24 cellular contexts compared by ENCODE assay signal in genomic region chr9:3777137-3777536, GRCh38.
"Had no signal": no experiment of that assay in that cellular context is flagged by ENCODE, and none has a peak within 500 bp of the region (broad histone marks: within the 10 kb centered on the region; RNA-seq: fewer than 3 reads in every experiment).

No MANE protein-coding gene starts in this region.

- H3K9me3 Mint-ChIP-seq: activated CD4-positive, alpha-beta memory T cell treated with anti-CD3 and anti-CD28 coated beads, Interleukin-2, amount 10 ng/mL, durations not matched to agents 7 days and 5 days; activated CD4-positive, alpha-beta T cell treated with anti-CD3 and anti-CD28 coated beads, Interleukin-2, amount 10 ng/mL, durations not matched to agents 24 days and 14 days; activated T-cell treated with anti-CD3 and anti-CD28 coated beads, Interleukin-2, amount 50 U/mL, for 72 hours; dendritic cell treated with granulocyte-macrophage colony-stimulating factor and Interleukin-4, amounts not matched to agents 40 ng/mL and 50 ng/mL, for 4 days; memory B cell; nephron; stimulated activated naive CD8-positive, alpha-beta T cell treated with anti-CD3 and anti-CD28 coated beads, Interleukin-15, amount 100 ng/mL, for 72 hours had no signal

- DNase-seq: activated CD4-positive, alpha-beta memory T cell treated with anti-CD3 and anti-CD28 coated beads, Interleukin-2, amount 10 ng/mL, durations not matched to agents 7 days and 5 days; activated CD4-positive, alpha-beta T cell treated with anti-CD3 and anti-CD28 coated beads, Interleukin-2, amount 10 ng/mL, durations not matched to agents 24 days and 14 days; activated effector memory CD4-positive, alpha-beta T cell treated with Interleukin-2 at 50 U/mL for 16 hours; activated naive CD4-positive, alpha-beta T cell treated with anti-CD3 and anti-CD28 coated beads, Interleukin-2, amount 50 U/mL, for 16 hours; activated T-cell treated with anti-CD3 and anti-CD28 coated beads, Interleukin-2, amount 50 U/mL, for 72 hours; anterior cingulate cortex; body of pancreas; caudate nucleus; effector CD4-positive, alpha-beta T cell; erythroblast; foreskin keratinocyte; left cardiac atrium; ovary; right cardiac atrium; stimulated activated CD4-positive, alpha-beta T cell treated with anti-CD3 and anti-CD28 coated beads, Interleukin-12 subunit alpha, Interleukin-12 subunit beta, amount 100 ng/mL, for 4 hours; stimulated activated naive CD8-positive, alpha-beta T cell treated with anti-CD3 and anti-CD28 coated beads, Interleukin-15, amount 100 ng/mL, for 72 hours; T-helper 2 cell; tibial artery had no signal

- H3K4me3 Mint-ChIP-seq: activated CD4-positive, alpha-beta memory T cell treated with anti-CD3 and anti-CD28 coated beads, Interleukin-2, amount 10 ng/mL, durations not matched to agents 7 days and 5 days; activated CD4-positive, alpha-beta T cell treated with anti-CD3 and anti-CD28 coated beads, Interleukin-2, amount 10 ng/mL, durations not matched to agents 24 days and 14 days; activated T-cell treated with anti-CD3 and anti-CD28 coated beads, Interleukin-2, amount 50 U/mL, for 72 hours; dendritic cell treated with granulocyte-macrophage colony-stimulating factor and Interleukin-4, amounts not matched to agents 40 ng/mL and 50 ng/mL, for 4 days; memory B cell; nephron; stimulated activated naive CD8-positive, alpha-beta T cell treated with anti-CD3 and anti-CD28 coated beads, Interleukin-15, amount 100 ng/mL, for 72 hours had no signal

- H3K27ac Mint-ChIP-seq: activated CD4-positive, alpha-beta memory T cell treated with anti-CD3 and anti-CD28 coated beads, Interleukin-2, amount 10 ng/mL, durations not matched to agents 7 days and 5 days; activated CD4-positive, alpha-beta T cell treated with anti-CD3 and anti-CD28 coated beads, Interleukin-2, amount 10 ng/mL, durations not matched to agents 24 days and 14 days; dendritic cell treated with granulocyte-macrophage colony-stimulating factor and Interleukin-4, amounts not matched to agents 40 ng/mL and 50 ng/mL, for 4 days; memory B cell; nephron; stimulated activated naive CD8-positive, alpha-beta T cell treated with anti-CD3 and anti-CD28 coated beads, Interleukin-15, amount 100 ng/mL, for 72 hours had no signal

- H3K36me3 ChIP-seq: neutrophil, ovary, tibial artery had no signal

- FAIRE-seq: endometrium had no signal

- H3K36me3 Mint-ChIP-seq: memory B cell had no signal

- H3K4me3 ChIP-seq: body of pancreas, ovary, tibial artery had no signal

- H3K4me1 ChIP-seq: body of pancreas, foreskin keratinocyte, tibial artery had no signal

- H3K9me3 ChIP-seq: body of pancreas, neutrophil, ovary, tibial artery had no signal

- H3K27me3 ChIP-seq: body of pancreas, foreskin keratinocyte, neutrophil, ovary, tibial artery had no signal

- H3K4me1 Mint-ChIP-seq: activated CD4-positive, alpha-beta memory T cell treated with anti-CD3 and anti-CD28 coated beads, Interleukin-2, amount 10 ng/mL, durations not matched to agents 7 days and 5 days; activated CD4-positive, alpha-beta T cell treated with anti-CD3 and anti-CD28 coated beads, Interleukin-2, amount 10 ng/mL, durations not matched to agents 24 days and 14 days; memory B cell; nephron; stimulated activated naive CD8-positive, alpha-beta T cell treated with anti-CD3 and anti-CD28 coated beads, Interleukin-15, amount 100 ng/mL, for 72 hours had no signal

- H3K27me3 Mint-ChIP-seq: dendritic cell treated with granulocyte-macrophage colony-stimulating factor and Interleukin-4, amounts not matched to agents 40 ng/mL and 50 ng/mL, for 4 days had no signal

- H3K27ac ChIP-seq: body of pancreas, foreskin keratinocyte, neutrophil, ovary, tibial artery, VCaP had no signal
